29 cellular contexts compared by ENCODE assay signal in the genomic region with DNA sequence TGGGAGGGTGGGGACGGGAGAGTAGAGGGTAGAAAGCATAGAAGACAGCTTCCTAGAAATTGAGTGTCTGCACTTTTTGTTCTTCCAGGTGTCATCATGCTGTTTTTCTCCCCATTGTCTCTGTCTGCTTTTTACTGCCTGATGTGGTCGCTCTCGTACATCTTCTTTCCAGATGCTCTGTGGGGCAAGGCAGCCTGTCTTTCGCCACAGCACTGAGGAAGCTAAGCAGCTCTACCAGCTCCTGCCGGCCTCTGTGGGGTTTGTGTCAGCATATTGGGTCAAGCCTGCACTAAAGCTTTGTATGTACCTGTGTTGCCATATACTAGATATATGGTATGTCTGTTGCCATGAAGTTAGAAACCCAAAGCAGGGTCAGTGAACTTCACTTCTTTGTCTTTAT. TPM values are rescaled to one million over a fixed set of nuclear protein-coding genes. Genes with fewer than 3 reads are reported as not detected.
"Had no signal": no experiment of that assay in that cellular context is flagged by ENCODE, and none has a peak within 500 bp of the region (broad histone marks: within the 10 kb centered on the region; RNA-seq: fewer than 3 reads in every experiment).

No MANE protein-coding gene starts in this region.

- H3K27me3 ChIP-seq: MG63 had no signal

- DNase-seq: Karpas-422; KG1; MG63; NCI-H1092; NCI-H1105 treated with DMSO at 0.1 percent for 48 hours; NCI-H1417 treated with DMSO at 0.1 percent for 48 hours; NCI-H146; NCI-H1694 treated with DMSO at 0.1 percent for 48 hours; NCI-H1930; NCI-H2081; NCI-H2107; NCI-H2171; NCI-H226; NCI-H446; NCI-H510A; NCI-H524 treated with DMSO at 0.1 percent for 48 hours; NCI-H69; NCI-H774; NK-92 treated with Interleukin-12 subunit alpha and Interleukin-12 subunit beta, amount 100 ng/mL, for 24 hours; PC-3; SHP77 treated with DMSO at 0.1 percent for 48 hours; SK-N-SH; SW 1271; T-cell had no signal

- ATAC-seq: HepG2, Panc1, PC-3, Right ventricle myocardium inferior, T-cell had no signal

RNA-seq across cellular contexts. Expression of a gene that starts 13.2 kb away (rescaled TPM):
- total RNA-seq: HT1080, Right ventricle myocardium inferior, SK-MEL-5 had no signal
